ENCODE assay signal across 8 cellular contexts in the genomic region with DNA sequence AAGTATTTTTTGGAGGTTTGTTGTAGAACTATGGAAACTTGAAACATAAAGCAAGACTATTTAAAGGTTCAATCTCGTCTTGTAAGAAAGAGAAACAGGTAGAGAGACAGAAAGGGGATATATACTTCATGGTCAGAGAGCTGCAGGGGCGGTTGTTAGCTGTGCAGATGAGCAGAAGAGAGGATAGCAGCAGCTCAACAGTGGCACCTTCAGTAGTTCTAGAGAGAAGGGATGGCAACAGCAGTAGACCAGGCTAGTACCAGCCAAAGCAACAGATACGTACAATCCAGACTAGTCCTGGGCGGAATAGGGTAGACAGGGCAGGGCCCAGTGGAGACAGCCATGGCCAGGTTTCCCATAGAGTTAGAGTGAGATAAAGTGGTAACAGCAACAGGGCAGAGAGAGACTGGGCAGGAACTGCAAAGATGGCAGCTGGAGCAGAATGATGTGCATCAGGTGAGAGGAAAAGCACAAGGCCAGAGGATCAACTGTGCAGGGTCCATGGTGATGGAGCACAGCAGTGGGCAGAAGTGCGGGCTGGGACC.
DNase-seq lines count a peak whose midpoint lies in the region; ATAC-seq, FAIRE-seq and TF ChIP-seq lines count a peak whose summit lies in the region.

No MANE protein-coding gene starts in this region.

- ATAC-seq in GM19455 (IDR thresholded peaks at IDR 0.05; ENCODE audit: unreplicated experiment) = peak; percentile 80
- peak; percentile 90 for ATAC-seq in HG03442 (IDR thresholded peaks at IDR 0.05; ENCODE audit: unreplicated experiment)
- peak; percentile 95 for ATAC-seq in RWPE2 (ENCODE audit: low read depth)
- peak; percentile 94 for ATAC-seq in GM12878
- peak; percentile 87 for ATAC-seq in naive thymus-derived CD4-positive, alpha-beta T cell

- DNase-seq in DMS 273 (lab: John Stamatoyannopoulos, UW; ENCODE audit: unreplicated experiment) (peak; percentile 90), RWPE2 (ENCODE audit: low spot score) (no peak), GM12878 (ENCODE audit: low read depth, low spot score) (peak; percentile 86), superior temporal gyrus (ENCODE audit: extremely low spot score) (no peak), NCI-H1436 treated with DMSO at 0.1 percent for 48 hours (lab: John Stamatoyannopoulos, UW) (no peak)
- peak in 4 of 9 donors; percentile 30 to 74 (median 58) for DNase-seq in naive thymus-derived CD4-positive, alpha-beta T cell

- no peak for TF ChIP-seq EP300 in GM12878 (IDR thresholded peaks at IDR 0.05; ENCODE audit: borderline replicate concordance in 1 of 2, control insufficient read depth in 1 of 2, low read depth in 2 of 2, low read length in 2 of 2)

- no peak overlapping the region for H3K4me3 ChIP-seq in RWPE2 (ENCODE audit: severe bottlenecking)
- no peak overlapping the region for H3K4me3 ChIP-seq in GM12878
- peak overlapping the region; percentile 37 for H3K4me3 ChIP-seq in naive thymus-derived CD4-positive, alpha-beta T cell (ENCODE audit: low read length)

- H3K4me1 ChIP-seq in RWPE2 (ENCODE audit: insufficient read depth, poor library complexity, severe bottlenecking) = peaks cover 6% of the 10 kb centered on the region
- peaks cover 10% of the 10 kb centered on the region for H3K4me1 ChIP-seq in GM12878 (ENCODE audit: control insufficient read depth, insufficient read depth, low read length)
- H3K4me1 ChIP-seq in naive thymus-derived CD4-positive, alpha-beta T cell (ENCODE audit: control insufficient read depth in 2 of 2, insufficient read depth in 2 of 2, low read length in 2 of 2) = peaks cover 0 to 12% of the 10 kb centered on the region in 2 donors

- in situ Hi-C loops in GM12878 (cut with MboI) = no loop called here

- no peak overlapping the region for H2AFZ ChIP-seq in GM12878 (ENCODE audit: control insufficient read depth, low read depth, low read length)

- TSS peak; percentile 100 for BruUV-seq in GM12878 (replicated peaks; lab: Mats Ljungman, UMichigan)

- WGBS in GM12878 (ENCODE audit: insufficient coverage, insufficient replicate concordance, low lambda C conversion rate, missing lambda C conversion rate) = 10% methylated on average over 5 of the region's 5 CpGs

- H3K4me2 ChIP-seq in GM12878 (ENCODE audit: control insufficient read depth, insufficient read depth) = no peak overlapping the region

- H3K4me3 Mint-ChIP-seq in naive thymus-derived CD4-positive, alpha-beta T cell = peak overlapping the region in 9 of 10 donors; percentile 71 to 88 (median 78)

- peaks cover 0 to 11% (median 3%) of the 10 kb centered on the region in 11 donors for H3K9me3 Mint-ChIP-seq in naive thymus-derived CD4-positive, alpha-beta T cell

- TF ChIP-seq POLR2A in GM12878 (IDR thresholded peaks at IDR 0.05; ENCODE audit: low read depth, low read length) = peak; percentile 99

- H3K27me3 ChIP-seq in RWPE2 (ENCODE audit: insufficient read depth, poor library complexity, severe bottlenecking) = peaks cover 4% of the 10 kb centered on the region
- peaks cover 0 to 3% of the 10 kb centered on the region in 2 experiments; a peak in 2 of 4 replicates for H3K27me3 ChIP-seq in GM12878 (replicated peaks in 1 of 2; ENCODE audit: control insufficient read depth in 2 of 2, insufficient read depth in 2 of 2, low read length in 1 of 2)
- peaks cover 0 to 5% of the 10 kb centered on the region in 2 donors for H3K27me3 ChIP-seq in naive thymus-derived CD4-positive, alpha-beta T cell (ENCODE audit: control insufficient read depth in 2 of 2, insufficient read depth in 2 of 2, low read length in 2 of 2)

- no peak overlapping the region for H3K9ac ChIP-seq in GM12878 (ENCODE audit: control insufficient read depth, insufficient read depth, low read length)

- CTCF ChIA-PET in GM12878 (lab: Yijun Ruan, JAX) = interaction anchor here (0.6 to 10.2 kb wide), 12 partner anchors 11 to 991 kb away, joined by 3 to 91 read pairs (median 3); no protein-coding TSS in a partner anchor
- CTCF ChIA-PET in naive thymus-derived CD4-positive, alpha-beta T cell (lab: Charles Lee) = interaction anchor here (0.7 to 1.3 kb wide), 3 partner anchors 11 to 399 kb away, joined by 3 read pairs; no protein-coding TSS in a partner anchor

- RAD21 ChIA-PET in GM12878 (lab: Charles Lee; ENCODE audit: unreplicated experiment) = interaction anchor here (0.6 to 2.4 kb wide), 14 partner anchors 8 to 814 kb away, joined by 3 to 15 read pairs (median 4); no protein-coding TSS in a partner anchor

- peak overlapping the region; percentile 31 for H3K27ac ChIP-seq in RWPE2 (ENCODE audit: poor library complexity, severe bottlenecking)
- no peak overlapping the region; the same call in 1 of the 2 replicates for H3K27ac ChIP-seq in GM12878 (ENCODE audit: control insufficient read depth, insufficient read depth)
- peak overlapping the region; percentile 61 for H3K27ac ChIP-seq in naive thymus-derived CD4-positive, alpha-beta T cell (ENCODE audit: low read depth, low read length)

- no peaks in the 10 kb centered on the region for H3K36me3 ChIP-seq in RWPE2 (ENCODE audit: low read depth)
- no peaks in the 10 kb centered on the region for H3K36me3 ChIP-seq in GM12878 (ENCODE audit: control insufficient read depth in 2 of 2, insufficient read depth in 2 of 2, low read length in 1 of 2)
- no peaks in the 10 kb centered on the region for H3K36me3 ChIP-seq in naive thymus-derived CD4-positive, alpha-beta T cell (ENCODE audit: control insufficient read depth in 2 of 3, insufficient read depth in 3 of 3, low read length in 3 of 3)

- H3K36me3 Mint-ChIP-seq in naive thymus-derived CD4-positive, alpha-beta T cell = peaks cover 0 to 2% (median 0%) of the 10 kb centered on the region in 5 donors

- FAIRE-seq in GM12878 (lab: Jason Lieb, UNC) = no peak

- TF ChIP-seq RAD21 in GM12878 (IDR thresholded peaks at IDR 0.05; ENCODE audit: insufficient read depth, low read depth, low read length) = no peak

- no peaks in the 10 kb centered on the region for H3K9me3 ChIP-seq in RWPE2 (ENCODE audit: severe bottlenecking)
- peaks cover 3% of the 10 kb centered on the region; the same call in 1 of the 3 replicates for H3K9me3 ChIP-seq in GM12878 (replicated peaks; ENCODE audit: control insufficient read depth, insufficient read depth, low read length)
- no peaks in the 10 kb centered on the region for H3K9me3 ChIP-seq in naive thymus-derived CD4-positive, alpha-beta T cell (ENCODE audit: control insufficient read depth in 2 of 3, low read length in 3 of 3)

- peaks cover 12 to 35% (median 22%) of the 10 kb centered on the region in 7 donors for H3K4me1 Mint-ChIP-seq in naive thymus-derived CD4-positive, alpha-beta T cell

- POLR2A ChIA-PET in GM12878 (lab: Charles Lee) = interaction anchor here (0.6 to 1.2 kb wide), 3 partner anchors 361 to 399 kb away, joined by 3 to 5 read pairs (median 3); no protein-coding TSS in a partner anchor
- POLR2A ChIA-PET in naive thymus-derived CD4-positive, alpha-beta T cell (lab: Charles Lee) = interaction anchor here (0.5 to 1.5 kb wide), 2 partner anchors 62 to 398 kb away, joined by 3 to 6 read pairs; no protein-coding TSS in a partner anchor

- H4K20me1 ChIP-seq in GM12878 (ENCODE audit: control insufficient read depth, insufficient read depth) = no peaks in the 10 kb centered on the region

- H3K79me2 ChIP-seq in GM12878 (ENCODE audit: control insufficient read depth, insufficient read depth, low read length) = no peaks in the 10 kb centered on the region

- SMC1A ChIA-PET in GM12878 (lab: Charles Lee; ENCODE audit: uncharacterized antibody, unreplicated experiment) = interaction anchor here (0.6 to 1.9 kb wide), 9 partner anchors 11 to 415 kb away, joined by 3 to 5 read pairs (median 3); no protein-coding TSS in a partner anchor

- TF ChIP-seq CTCF in RWPE2 (IDR thresholded peaks at IDR 0.05; ENCODE audit: poor library complexity, severe bottlenecking) (no peak), GM12878 (IDR thresholded peaks at IDR 0.05 in 2 of 3, conservative IDR thresholded peaks at IDR 0.05 in 1 of 3; ENCODE audit: control insufficient read depth in 2 of 3, extremely low read depth in 1 of 3, insufficient read depth in 1 of 3, low read depth in 3 of 3, low read length in 3 of 3) (peak in 2 of 3 experiments; percentile 13 to 27; a peak in 3 of 6 replicates)

- peak overlapping the region; percentile 88 to 98 (median 95) for H3K27ac Mint-ChIP-seq in naive thymus-derived CD4-positive, alpha-beta T cell

- peaks cover 16 to 69% (median 20%) of the 10 kb centered on the region in 5 donors for H3K27me3 Mint-ChIP-seq in naive thymus-derived CD4-positive, alpha-beta T cell

- intact Hi-C loops in GM12878 (cut with micrococcal nuclease; ENCODE audit: unreplicated experiment) = loop anchor here (2.0 to 10.0 kb wide), 3 partner anchors 177 to 399 kb away; no protein-coding TSS in a partner anchor
- intact Hi-C loops in naive thymus-derived CD4-positive, alpha-beta T cell (cut with micrococcal nuclease) = loop anchor here (1.0 to 10.0 kb wide), 9 partner anchors 177 to 837 kb away; partner anchors contain the start of genes CDNF (in 1 of the 2), HSPA14 (in 1 of the 2), MSANTD7 (in 1 of the 2) and PRPF18 (in 1 of the 2)

TF ChIP-seq in GM12878, 131 proteins besides CTCF, POLR2A, EP300 and RAD21 (continues in another document):
- TF ChIP-seq EGR1 (IDR thresholded peaks at IDR 0.05; ENCODE audit: borderline replicate concordance in 1 of 2, low read depth in 2 of 2, low read length in 2 of 2) (peak in 1 of 2 experiments; percentile 46; a peak in 2 of 3 replicates), NKRF (conservative IDR thresholded peaks at IDR 0.05) (no peak)

Comparison
In these comparisons a context has a peak if more than half of its experiments do, and no peak if none do; other contexts are left out.
1. DNase-seq: peak in DMS 273 (single experiment) and GM12878 (single experiment); none in RWPE2 (single experiment), superior temporal gyrus (single experiment) and NCI-H1436 treated with DMSO at 0.1 percent for 48 hours (single experiment).
2. Peak in every context shown above with its lines, with median percentiles within 50 percentile points of each other: ATAC-seq.